10 cellular contexts compared by ENCODE assay signal in the genomic region with DNA sequence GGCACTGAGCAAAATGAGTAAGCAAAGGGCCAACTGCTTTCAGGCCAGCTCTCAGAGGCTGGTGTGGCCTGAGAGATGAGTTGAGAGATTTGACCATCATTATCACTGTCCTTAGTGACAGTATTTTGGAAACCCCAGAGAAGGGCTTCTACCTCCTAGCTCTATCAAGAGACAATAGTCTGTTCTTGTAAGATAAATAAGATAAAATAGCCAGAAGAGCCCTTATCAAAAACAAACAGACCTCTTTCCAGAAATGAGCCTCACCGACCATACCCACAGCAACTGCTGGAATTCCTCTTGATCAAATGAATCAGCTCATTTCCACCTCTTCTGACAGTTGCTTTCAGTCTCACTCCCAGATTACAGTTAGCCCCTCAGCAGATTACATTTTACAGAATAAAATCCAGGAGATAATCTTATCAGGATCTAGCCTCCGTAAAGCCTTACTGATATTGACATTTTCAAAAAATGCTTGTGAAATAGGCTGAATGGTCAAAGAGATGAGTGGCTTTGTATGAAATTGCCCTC. TPM values are rescaled to one million over a fixed set of nuclear protein-coding genes. Genes with fewer than 3 reads are reported as not detected.
DNase-seq lines count a peak whose midpoint lies in the region; ATAC-seq lines count a peak whose summit lies in the region.
"Had no signal": no experiment of that assay in that cellular context is flagged by ENCODE, and none has a peak within 500 bp of the region (broad histone marks: within the 10 kb centered on the region; RNA-seq: fewer than 3 reads in every experiment).

No MANE protein-coding gene starts in this region.

- peak; percentile 46 for DNase-seq in KBM-7
- no peak for DNase-seq in left lobe of liver (ENCODE audit: low spot score)
- no peak for DNase-seq in NCI-H2196 (lab: John Stamatoyannopoulos, UW; ENCODE audit: unreplicated experiment)
- DNase-seq in NCI-H69 (lab: John Stamatoyannopoulos, UW): no peak
- DNase-seq in NCI-H774 (lab: John Stamatoyannopoulos, UW): no peak
- no peak for DNase-seq in kidney glomerular epithelial cell (lab: John Stamatoyannopoulos, UW)
- DNase-seq: DND-41, heart right ventricle had no signal

- in situ Hi-C loops in KBM-7 (cut with MboI; ENCODE audit: low pct_unique_long_range_greater_than_20kb, low sequenced_read_pairs): no loop called here

- ATAC-seq in GM18858 (IDR thresholded peaks at IDR 0.05; ENCODE audit: unreplicated experiment) (peak; percentile 39), GM21619 (IDR thresholded peaks at IDR 0.05; ENCODE audit: unreplicated experiment) (peak; percentile 39), left lobe of liver (peak; percentile 19)
- ATAC-seq: heart right ventricle had no signal

RNA-seq across cellular contexts. Expression of a gene that starts 4.5 kb away (rescaled TPM):
- 0.23 TPM for total RNA-seq in left lobe of liver
